ENCODE assay signal across 8 cellular contexts in genomic region chr1:219173758-219174671, GRCh38.
A peak's percentile ranks its signal among the peaks of the same experiment; 100 is the strongest.
DNase-seq lines count a peak whose midpoint lies in the region; ATAC-seq and TF ChIP-seq lines count a peak whose summit lies in the region.

Gene LYPLAL1, plus strand, starts transcription at chr1:219173878. Its CDS starts 13 bp downstream, at chr1:219173891.

- ATAC-seq in GM18909 (IDR thresholded peaks at IDR 0.05; ENCODE audit: poor library complexity, unreplicated experiment) (peak; percentile 73), HG03159 (IDR thresholded peaks at IDR 0.05; ENCODE audit: unreplicated experiment) (peak; percentile 69)

- no peak for TF ChIP-seq CTCF in AG09319 (IDR thresholded peaks at IDR 0.05; ENCODE audit: low read depth, low read length)

- DNase-seq in AG09319 (ENCODE audit: extremely low read depth, low read depth) (peak; percentile 72), NCI-H345 treated with DMSO at 0.1 percent for 48 hours (lab: John Stamatoyannopoulos, UW; ENCODE audit: unreplicated experiment) (peak; percentile 77), islet precursor cell (peak; percentile 93)
- peak; percentile 71 for DNase-seq in activated CD4-positive, CD25-positive, alpha-beta regulatory T cell treated with anti-CD3 and anti-CD28 coated beads, Interleukin-2, amount 50 U/mL, for 16 hours (ENCODE audit: low read depth, low spot score)
- DNase-seq in central memory CD4-positive, alpha-beta T cell: peak; percentile 88
- DNase-seq in stimulated activated CD4-positive, alpha-beta T cell treated with anti-CD3 and anti-CD28 coated beads, Interleukin-12 subunit alpha, Interleukin-12 subunit beta, amount 100 ng/mL, for 4 hours: peak; percentile 85

Comparison
In these comparisons a context has a peak if more than half of its experiments do, and no peak if none do; other contexts are left out.
1. Peak in every context shown above with its lines: DNase-seq and ATAC-seq.